ENCODE assay signal across 1 cellular context in the genomic region with DNA sequence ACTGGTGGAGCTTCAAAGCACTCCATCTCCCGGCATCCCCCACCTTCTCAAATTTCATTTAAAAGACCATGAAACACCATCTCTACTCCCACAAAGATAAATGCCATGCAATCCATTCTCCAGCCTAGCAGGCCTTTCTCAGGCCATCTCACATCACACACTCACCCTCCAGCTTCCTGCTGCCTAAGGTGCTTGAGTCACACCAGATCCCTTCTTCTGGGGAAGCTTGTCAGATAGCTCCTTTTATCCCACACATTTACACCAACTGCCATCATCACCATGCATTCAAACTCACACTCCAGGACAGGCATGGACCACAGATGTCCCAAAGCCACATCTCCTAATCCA.
TF ChIP-seq lines count a peak whose summit lies in the region.

No MANE protein-coding gene starts in this region.

TF ChIP-seq in SK-N-SH treated with all-trans-retinoic acid at 6 μM for 48 hours, 23 proteins besides CTCF, POLR2A, EP300 and RAD21 (continued from another document):
- TF ChIP-seq ZFP30 (CRISPR knock-in tag; IDR thresholded peaks at IDR 0.05) (no peak), ZC3H10 (CRISPR knock-in tag; IDR thresholded peaks at IDR 0.05) (no peak), GLIS3 (CRISPR knock-in tag; IDR thresholded peaks at IDR 0.05) (no peak), TOX (CRISPR knock-in tag; IDR thresholded peaks at IDR 0.05; ENCODE audit: borderline replicate concordance) (no peak), ZNF8 (CRISPR knock-in tag; IDR thresholded peaks at IDR 0.05) (no peak), SNAI2 (CRISPR knock-in tag; IDR thresholded peaks at IDR 0.05) (no peak), CSDC2 (CRISPR knock-in tag; IDR thresholded peaks at IDR 0.05) (no peak), OSR1 (CRISPR knock-in tag; IDR thresholded peaks at IDR 0.05) (no peak), PPARA (CRISPR knock-in tag; IDR thresholded peaks at IDR 0.05; ENCODE audit: borderline replicate concordance) (no peak), ZFP3 (CRISPR knock-in tag; IDR thresholded peaks at IDR 0.05) (no peak), RARB (CRISPR knock-in tag; IDR thresholded peaks at IDR 0.05) (no peak)
- TF ChIP-seq, protein P1, sequence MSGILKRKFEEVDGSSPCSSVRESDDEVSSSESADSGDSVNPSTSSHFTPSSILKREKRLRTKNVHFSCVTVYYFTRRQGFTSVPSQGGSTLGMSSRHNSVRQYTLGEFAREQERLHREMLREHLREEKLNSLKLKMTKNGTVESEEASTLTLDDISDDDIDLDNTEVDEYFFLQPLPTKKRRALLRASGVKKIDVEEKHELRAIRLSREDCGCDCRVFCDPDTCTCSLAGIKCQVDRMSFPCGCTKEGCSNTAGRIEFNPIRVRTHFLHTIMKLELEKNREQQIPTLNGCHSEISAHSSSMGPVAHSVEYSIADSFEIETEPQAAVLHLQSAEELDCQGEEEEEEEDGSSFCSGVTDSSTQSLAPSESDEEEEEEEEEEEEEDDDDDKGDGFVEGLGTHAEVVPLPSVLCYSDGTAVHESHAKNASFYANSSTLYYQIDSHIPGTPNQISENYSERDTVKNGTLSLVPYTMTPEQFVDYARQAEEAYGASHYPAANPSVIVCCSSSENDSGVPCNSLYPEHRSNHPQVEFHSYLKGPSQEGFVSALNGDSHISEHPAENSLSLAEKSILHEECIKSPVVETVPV (CRISPR knock-in tag; IDR thresholded peaks at IDR 0.05): no peak
- TF ChIP-seq, protein P2, sequence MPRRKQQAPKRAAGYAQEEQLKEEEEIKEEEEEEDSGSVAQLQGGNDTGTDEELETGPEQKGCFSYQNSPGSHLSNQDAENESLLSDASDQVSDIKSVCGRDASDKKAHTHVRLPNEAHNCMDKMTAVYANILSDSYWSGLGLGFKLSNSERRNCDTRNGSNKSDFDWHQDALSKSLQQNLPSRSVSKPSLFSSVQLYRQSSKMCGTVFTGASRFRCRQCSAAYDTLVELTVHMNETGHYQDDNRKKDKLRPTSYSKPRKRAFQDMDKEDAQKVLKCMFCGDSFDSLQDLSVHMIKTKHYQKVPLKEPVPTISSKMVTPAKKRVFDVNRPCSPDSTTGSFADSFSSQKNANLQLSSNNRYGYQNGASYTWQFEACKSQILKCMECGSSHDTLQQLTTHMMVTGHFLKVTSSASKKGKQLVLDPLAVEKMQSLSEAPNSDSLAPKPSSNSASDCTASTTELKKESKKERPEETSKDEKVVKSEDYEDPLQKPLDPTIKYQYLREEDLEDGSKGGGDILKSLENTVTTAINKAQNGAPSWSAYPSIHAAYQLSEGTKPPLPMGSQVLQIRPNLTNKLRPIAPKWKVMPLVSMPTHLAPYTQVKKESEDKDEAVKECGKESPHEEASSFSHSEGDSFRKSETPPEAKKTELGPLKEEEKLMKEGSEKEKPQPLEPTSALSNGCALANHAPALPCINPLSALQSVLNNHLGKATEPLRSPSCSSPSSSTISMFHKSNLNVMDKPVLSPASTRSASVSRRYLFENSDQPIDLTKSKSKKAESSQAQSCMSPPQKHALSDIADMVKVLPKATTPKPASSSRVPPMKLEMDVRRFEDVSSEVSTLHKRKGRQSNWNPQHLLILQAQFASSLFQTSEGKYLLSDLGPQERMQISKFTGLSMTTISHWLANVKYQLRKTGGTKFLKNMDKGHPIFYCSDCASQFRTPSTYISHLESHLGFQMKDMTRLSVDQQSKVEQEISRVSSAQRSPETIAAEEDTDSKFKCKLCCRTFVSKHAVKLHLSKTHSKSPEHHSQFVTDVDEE (CRISPR knock-in tag; IDR thresholded peaks at IDR 0.05): no peak
- TF ChIP-seq, protein P3, sequence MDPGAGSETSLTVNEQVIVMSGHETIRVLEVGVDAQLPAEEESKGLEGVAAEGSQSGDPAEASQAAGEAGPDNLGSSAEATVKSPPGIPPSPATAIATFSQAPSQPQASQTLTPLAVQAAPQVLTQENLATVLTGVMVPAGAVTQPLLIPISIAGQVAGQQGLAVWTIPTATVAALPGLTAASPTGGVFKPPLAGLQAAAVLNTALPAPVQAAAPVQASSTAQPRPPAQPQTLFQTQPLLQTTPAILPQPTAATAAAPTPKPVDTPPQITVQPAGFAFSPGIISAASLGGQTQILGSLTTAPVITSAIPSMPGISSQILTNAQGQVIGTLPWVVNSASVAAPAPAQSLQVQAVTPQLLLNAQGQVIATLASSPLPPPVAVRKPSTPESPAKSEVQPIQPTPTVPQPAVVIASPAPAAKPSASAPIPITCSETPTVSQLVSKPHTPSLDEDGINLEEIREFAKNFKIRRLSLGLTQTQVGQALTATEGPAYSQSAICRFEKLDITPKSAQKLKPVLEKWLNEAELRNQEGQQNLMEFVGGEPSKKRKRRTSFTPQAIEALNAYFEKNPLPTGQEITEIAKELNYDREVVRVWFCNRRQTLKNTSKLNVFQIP (CRISPR knock-in tag; IDR thresholded peaks at IDR 0.05; ENCODE audit: borderline replicate concordance, low read depth): no peak
- TF ChIP-seq, protein P4, sequence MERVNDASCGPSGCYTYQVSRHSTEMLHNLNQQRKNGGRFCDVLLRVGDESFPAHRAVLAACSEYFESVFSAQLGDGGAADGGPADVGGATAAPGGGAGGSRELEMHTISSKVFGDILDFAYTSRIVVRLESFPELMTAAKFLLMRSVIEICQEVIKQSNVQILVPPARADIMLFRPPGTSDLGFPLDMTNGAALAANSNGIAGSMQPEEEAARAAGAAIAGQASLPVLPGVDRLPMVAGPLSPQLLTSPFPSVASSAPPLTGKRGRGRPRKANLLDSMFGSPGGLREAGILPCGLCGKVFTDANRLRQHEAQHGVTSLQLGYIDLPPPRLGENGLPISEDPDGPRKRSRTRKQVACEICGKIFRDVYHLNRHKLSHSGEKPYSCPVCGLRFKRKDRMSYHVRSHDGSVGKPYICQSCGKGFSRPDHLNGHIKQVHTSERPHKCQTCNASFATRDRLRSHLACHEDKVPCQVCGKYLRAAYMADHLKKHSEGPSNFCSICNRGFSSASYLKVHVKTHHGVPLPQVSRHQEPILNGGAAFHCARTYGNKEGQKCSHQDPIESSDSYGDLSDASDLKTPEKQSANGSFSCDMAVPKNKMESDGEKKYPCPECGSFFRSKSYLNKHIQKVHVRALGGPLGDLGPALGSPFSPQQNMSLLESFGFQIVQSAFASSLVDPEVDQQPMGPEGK (CRISPR knock-in tag; IDR thresholded peaks at IDR 0.05; ENCODE audit: borderline replicate concordance): no peak
